ENCODE assay signal across 8 cellular contexts in the genomic region with DNA sequence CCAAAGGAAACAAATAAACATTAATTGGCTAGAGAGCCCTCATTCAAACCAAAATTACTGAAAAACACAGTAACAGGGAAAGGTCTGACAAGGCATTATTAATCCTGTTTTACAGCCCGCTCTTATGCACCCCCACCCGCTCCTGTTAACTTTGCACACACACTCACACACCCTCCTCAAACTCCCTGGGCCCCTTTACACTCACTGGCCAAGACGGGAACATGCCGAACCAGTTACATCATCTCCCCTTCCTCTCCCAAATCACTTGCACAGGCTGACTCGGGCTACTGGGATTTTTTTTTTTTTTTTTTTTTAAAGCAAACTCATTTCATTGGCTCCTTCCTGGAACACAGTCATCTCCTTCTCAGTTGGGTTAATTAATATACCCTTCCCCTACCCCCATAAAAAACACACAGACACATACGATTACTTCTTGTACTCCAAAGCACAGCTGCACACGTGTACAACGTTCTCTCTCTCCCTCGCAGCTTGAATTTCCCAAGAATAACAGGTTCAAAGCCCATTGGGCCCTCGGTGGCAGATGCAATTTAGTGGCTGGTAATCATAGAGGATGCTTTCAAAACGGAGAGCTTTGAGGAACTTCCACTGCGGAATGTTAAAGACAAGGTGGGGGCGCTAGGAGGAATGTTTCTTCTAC. TPM values are rescaled to one million over a fixed set of nuclear protein-coding genes. Genes with fewer than 3 reads are reported as not detected.
DNase-seq lines count a peak whose midpoint lies in the region; ATAC-seq and TF ChIP-seq lines count a peak whose summit lies in the region.

No MANE protein-coding gene starts in this region.

- intact Hi-C loops in CD4-positive, alpha-beta memory T cell (cut with micrococcal nuclease) = loop anchor here (5.0 kb wide), 1 partner anchor 33 kb away; the partner anchor contains the start of gene KLF7
- intact Hi-C loops in dorsolateral prefrontal cortex (cut with DNase I) = no loop called here

- H3K27me3 Mint-ChIP-seq in CD4-positive, alpha-beta memory T cell = no peaks in the 10 kb centered on the region

- peak in 1 of 56 donors; percentile 4 for TF ChIP-seq CTCF in dorsolateral prefrontal cortex (IDR thresholded peaks at IDR 0.05 in 54 of 56, conservative IDR thresholded peaks at IDR 0.05 in 2 of 56; ENCODE audit: low read depth in 1 of 56, partially characterized antibody in 56 of 56)

- H3K4me3 ChIP-seq in CD4-positive, alpha-beta memory T cell (ENCODE audit: low read length in 2 of 2) = no peak overlapping the region
- H3K4me3 ChIP-seq in dorsolateral prefrontal cortex (peak overlapping the region in 23 of 59 donors; percentile 4 to 39 (median 18)), muscle layer of colon (ENCODE audit: low read depth in 1 of 2, low read length in 2 of 2) (peak overlapping the region in 1 of 2 donors; percentile 15)

- POLR2A ChIA-PET in CD4-positive, alpha-beta memory T cell (lab: Charles Lee; ENCODE audit: partially characterized antibody) = interaction anchor here (1.5 to 4.3 kb wide), 4 partner anchors 10 to 31 kb away, joined by 5 to 20 read pairs (median 7); partner anchors contain the start of gene KLF7

- H3K4me3 Mint-ChIP-seq in CD4-positive, alpha-beta memory T cell = peak overlapping the region in 2 of 8 donors; percentile 22 to 27

- no peak overlapping the region for H3K27ac ChIP-seq in CD4-positive, alpha-beta memory T cell (ENCODE audit: low read depth, low read length)
- H3K27ac ChIP-seq in dorsolateral prefrontal cortex = peak overlapping the region in 57 of 59 donors; percentile 16 to 94 (median 73)
- H3K27ac ChIP-seq in muscle layer of colon (ENCODE audit: low read depth, low read length) = peak overlapping the region; percentile 47

- H3K27me3 ChIP-seq in CD4-positive, alpha-beta memory T cell (ENCODE audit: insufficient read depth, low read length) = no peaks in the 10 kb centered on the region
- H3K27me3 ChIP-seq in dorsolateral prefrontal cortex (no peaks in the 10 kb centered on the region), muscle layer of colon (ENCODE audit: control insufficient read depth in 1 of 2, insufficient read depth in 2 of 2, low read length in 2 of 2) (no peaks in the 10 kb centered on the region)

- no peak for ATAC-seq in HG03108 (IDR thresholded peaks at IDR 0.05; ENCODE audit: unreplicated experiment)

- H3K27ac Mint-ChIP-seq in CD4-positive, alpha-beta memory T cell = peak overlapping the region in 5 of 7 donors; percentile 39 to 80 (median 48)

- peaks cover 39% of the 10 kb centered on the region for H3K4me1 ChIP-seq in CD4-positive, alpha-beta memory T cell (ENCODE audit: insufficient read depth, low read length)
- peaks cover 85% of the 10 kb centered on the region for H3K4me1 ChIP-seq in muscle layer of colon (ENCODE audit: insufficient read depth, low read length)

- peaks cover 37 to 74% (median 65%) of the 10 kb centered on the region in 4 donors for H3K4me1 Mint-ChIP-seq in CD4-positive, alpha-beta memory T cell

- CTCF ChIA-PET in CD4-positive, alpha-beta memory T cell (lab: Charles Lee; ENCODE audit: partially characterized antibody) = interaction anchor here (0.9 kb wide), 1 partner anchor 338 kb away, joined by 3 read pairs; no protein-coding TSS in a partner anchor

- no peaks in the 10 kb centered on the region for H3K9me3 ChIP-seq in CD4-positive, alpha-beta memory T cell (ENCODE audit: control insufficient read depth in 1 of 2, low read length in 2 of 2)
- H3K9me3 ChIP-seq in muscle layer of colon (ENCODE audit: low read length) = no peaks in the 10 kb centered on the region

- H3K36me3 Mint-ChIP-seq in CD4-positive, alpha-beta memory T cell = peaks cover 11 to 13% of the 10 kb centered on the region in 2 donors

- no peaks in the 10 kb centered on the region for H3K36me3 ChIP-seq in CD4-positive, alpha-beta memory T cell (ENCODE audit: insufficient read depth, low read length)
- no peaks in the 10 kb centered on the region for H3K36me3 ChIP-seq in muscle layer of colon (ENCODE audit: insufficient read depth, low read length)

- no peak overlapping the region for H3K9ac ChIP-seq in muscle layer of colon (ENCODE audit: low read length)

- no peak for DNase-seq in CD4-positive, alpha-beta memory T cell
- DNase-seq in NCI-H2171 (lab: John Stamatoyannopoulos, UW) = peak; percentile 82
- peak in 2 of 10 donors; percentile 36 to 41 for DNase-seq in dorsolateral prefrontal cortex
- no peak for DNase-seq in stimulated activated naive CD4-positive, alpha-beta T cell (lab: John Stamatoyannopoulos, UW)
- no peak for DNase-seq in SKM-1 treated with dmso at 0.1 percent for 144 hours (lab: John Stamatoyannopoulos, UW; ENCODE audit: unreplicated experiment)
- no peak for DNase-seq in GM19238 (ENCODE audit: insufficient read length, low spot score)

- peaks cover 0 to 1% (median 0%) of the 10 kb centered on the region in 8 donors for H3K9me3 Mint-ChIP-seq in CD4-positive, alpha-beta memory T cell

RNA-seq across cellular contexts. Expression of gene KLF7, which starts 31.8 kb away (rescaled TPM):
- 10 to 100 TPM; 45.5 to 47.1 TPM for total RNA-seq in CD4-positive, alpha-beta memory T cell
- 10 to 100 TPM; 14.1 to 17.4 TPM for polyA plus RNA-seq in CD4-positive, alpha-beta memory T cell
- 10 to 100 TPM; 28.9 to 88.4 (median 49.9) TPM for total RNA-seq in dorsolateral prefrontal cortex
